In the genomic region with DNA sequence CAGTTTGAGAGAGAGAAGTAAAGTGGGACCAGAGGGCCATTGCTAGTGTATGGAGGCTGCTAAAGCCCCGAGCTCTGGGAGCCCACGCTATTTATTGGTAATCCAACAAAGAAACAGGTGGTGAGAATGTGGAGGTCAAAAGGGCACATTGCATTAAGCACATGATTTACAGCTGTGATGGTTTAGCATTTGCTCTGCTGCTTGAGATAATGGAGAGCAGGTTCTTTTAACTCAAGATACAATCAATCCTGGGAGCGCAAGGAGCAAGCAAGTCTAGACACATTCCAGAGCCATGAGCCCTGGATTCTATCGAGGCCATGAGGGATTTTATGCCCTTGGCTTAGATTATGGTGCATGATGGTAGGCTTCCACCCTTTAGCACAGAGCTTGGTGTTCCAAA, we compare ENCODE assay signal across 4 cellular contexts. TPM values are rescaled to one million over a fixed set of nuclear protein-coding genes. Genes with fewer than 3 reads are reported as not detected.
"Had no signal": no experiment of that assay in that cellular context is flagged by ENCODE, and none has a peak within 500 bp of the region (broad histone marks: within the 10 kb centered on the region; RNA-seq: fewer than 3 reads in every experiment).

No MANE protein-coding gene starts in this region.

RNA-seq across cellular contexts. Expression of gene KCNK6, which starts 19.4 kb away (rescaled TPM):
- polyA plus RNA-seq: neural cell had no signal

RNA-seq across cellular contexts. Expression of gene C19orf33, which starts 35.0 kb away (rescaled TPM):
- total RNA-seq: activated CD4-positive, alpha-beta T cell treated with anti-CD3 and anti-CD28 coated beads, Interleukin-2, amount 10 ng/mL, durations not matched to agents 24 days and 14 days; activated naive CD8-positive, alpha-beta T cell treated with anti-CD3 and anti-CD28 coated beads for 36 hours; activated T-cell treated with anti-CD3 and anti-CD28 coated beads, Interleukin-2, amount 50 U/mL, for 72 hours had no signal
- polyA plus RNA-seq: neural cell had no signal
